ENCODE assay signal across 1 cellular context in the genomic region with DNA sequence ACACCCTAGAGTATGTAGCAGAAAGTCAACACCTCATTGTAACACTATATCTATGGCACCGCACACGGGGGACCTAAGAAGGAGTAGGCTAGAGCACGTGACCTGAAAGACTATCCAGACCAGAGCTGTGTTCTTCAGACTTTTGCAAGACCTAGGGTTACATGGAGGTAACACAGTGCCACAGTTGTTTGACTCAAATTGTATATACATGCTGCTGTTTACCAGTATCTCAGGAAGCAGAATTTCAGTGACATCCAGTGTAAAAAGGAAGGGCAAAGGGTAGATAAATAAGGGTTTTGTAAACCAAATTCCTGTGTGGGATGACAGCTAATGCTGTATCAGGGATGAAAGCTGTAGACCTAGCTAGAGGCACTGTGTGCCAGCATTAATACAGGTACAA.
TF ChIP-seq lines count a peak whose summit lies in the region.

No MANE protein-coding gene starts in this region.

TF ChIP-seq in liver, 16 proteins besides CTCF, POLR2A, EP300 and RAD21 (continued from another document):
- TF ChIP-seq, protein P1, sequence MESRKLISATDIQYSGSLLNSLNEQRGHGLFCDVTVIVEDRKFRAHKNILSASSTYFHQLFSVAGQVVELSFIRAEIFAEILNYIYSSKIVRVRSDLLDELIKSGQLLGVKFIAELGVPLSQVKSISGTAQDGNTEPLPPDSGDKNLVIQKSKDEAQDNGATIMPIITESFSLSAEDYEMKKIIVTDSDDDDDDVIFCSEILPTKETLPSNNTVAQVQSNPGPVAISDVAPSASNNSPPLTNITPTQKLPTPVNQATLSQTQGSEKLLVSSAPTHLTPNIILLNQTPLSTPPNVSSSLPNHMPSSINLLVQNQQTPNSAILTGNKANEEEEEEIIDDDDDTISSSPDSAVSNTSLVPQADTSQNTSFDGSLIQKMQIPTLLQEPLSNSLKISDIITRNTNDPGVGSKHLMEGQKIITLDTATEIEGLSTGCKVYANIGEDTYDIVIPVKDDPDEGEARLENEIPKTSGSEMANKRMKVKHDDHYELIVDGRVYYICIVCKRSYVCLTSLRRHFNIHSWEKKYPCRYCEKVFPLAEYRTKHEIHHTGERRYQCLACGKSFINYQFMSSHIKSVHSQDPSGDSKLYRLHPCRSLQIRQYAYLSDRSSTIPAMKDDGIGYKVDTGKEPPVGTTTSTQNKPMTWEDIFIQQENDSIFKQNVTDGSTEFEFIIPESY (IDR thresholded peaks at IDR 0.05): no peak
- TF ChIP-seq NR2F2 (IDR thresholded peaks at IDR 0.05) (no peak), TAF1 (conservative IDR thresholded peaks at IDR 0.05) (no peak), GABPA (IDR thresholded peaks at IDR 0.05 in 1 of 2, conservative IDR thresholded peaks at IDR 0.05 in 1 of 2) (peak in 1 of 2 donors; percentile 41)
- TF ChIP-seq, protein P2, sequence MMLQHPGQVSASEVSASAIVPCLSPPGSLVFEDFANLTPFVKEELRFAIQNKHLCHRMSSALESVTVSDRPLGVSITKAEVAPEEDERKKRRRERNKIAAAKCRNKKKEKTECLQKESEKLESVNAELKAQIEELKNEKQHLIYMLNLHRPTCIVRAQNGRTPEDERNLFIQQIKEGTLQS (IDR thresholded peaks at IDR 0.05): no peak
TF ChIP-seq in liver: peak in this region for 12.
